8 cellular contexts compared by ENCODE assay signal in genomic region chr12:113152196-113152834, GRCh38. TPM values are rescaled to one million over a fixed set of nuclear protein-coding genes. Genes with fewer than 3 reads are reported as not detected.
DNase-seq lines count a peak whose midpoint lies in the region; ATAC-seq, FAIRE-seq and TF ChIP-seq lines count a peak whose summit lies in the region.

No MANE protein-coding gene starts in this region.

- no peak overlapping the region for H3K27ac ChIP-seq in A673 (ENCODE audit: low read depth, low read length, poor library complexity, severe bottlenecking)
- H3K27ac ChIP-seq in HCT116 (ENCODE audit: low read depth, low read length) = no peak overlapping the region
- H3K27ac ChIP-seq in pancreas = no peak overlapping the region

- 24 to 39% methylated on average over 9 of the region's 9 CpGs for WGBS in pancreas, 2 donors

- H3K9me3 ChIP-seq in A673 (ENCODE audit: low read depth, low read length, poor library complexity, severe bottlenecking) (no peaks in the 10 kb centered on the region), HCT116 (ENCODE audit: control insufficient read depth in 1 of 2, insufficient read depth in 1 of 2, low read depth in 1 of 2, low read length in 2 of 2) (no peaks in the 10 kb centered on the region), adipocyte (ENCODE audit: control insufficient read depth, low read length) (peaks cover 3% of the 10 kb centered on the region), pancreas (no peaks in the 10 kb centered on the region)

- H3K9me3 Mint-ChIP-seq in mesothelial cell of epicardium = peaks cover 3% of the 10 kb centered on the region

- H3K4me1 ChIP-seq in A673 (ENCODE audit: insufficient read depth, low read length, poor library complexity, severe bottlenecking) (peaks cover 17% of the 10 kb centered on the region), HCT116 (ENCODE audit: control insufficient read depth in 1 of 2, insufficient read depth in 2 of 2, low read length in 2 of 2) (peaks cover 19 to 36% of the 10 kb centered on the region in 2 experiments), adipocyte (ENCODE audit: control insufficient read depth, insufficient read depth, low read length) (peaks cover 9% of the 10 kb centered on the region), pancreas (peaks cover 0 to 6% (median 0%) of the 10 kb centered on the region in 3 donors)

- no peaks in the 10 kb centered on the region for H4K20me1 ChIP-seq in HCT116 (ENCODE audit: insufficient read depth)

- TF ChIP-seq POLR2A in HCT116 (IDR thresholded peaks at IDR 0.05; ENCODE audit: borderline replicate concordance, extremely low read depth, insufficient read depth, insufficient read length) = no peak

- peak overlapping the region; percentile 80 for H3K4me2 ChIP-seq in HCT116 (ENCODE audit: low read length)

- no peak for TF ChIP-seq RAD21 in HCT116 (IDR thresholded peaks at IDR 0.05; ENCODE audit: low read depth)

- H3K27me3 ChIP-seq in A673 (replicated peaks; ENCODE audit: insufficient read depth, low read depth, low read length, poor library complexity) = peaks cover 5% of the 10 kb centered on the region
- no peaks in the 10 kb centered on the region for H3K27me3 ChIP-seq in HCT116 (ENCODE audit: insufficient read depth, low read length)
- H3K27me3 ChIP-seq in adipocyte (replicated peaks; ENCODE audit: control insufficient read depth, insufficient read depth, low read length) = peaks cover 43% of the 10 kb centered on the region
- H3K27me3 ChIP-seq in pancreas = no peaks in the 10 kb centered on the region

- no peak for DNase-seq in A673 (ENCODE audit: low spot score)
- no peak for DNase-seq in HCT116 (ENCODE audit: low read depth, low spot score)
- no peak for DNase-seq in adipocyte (ENCODE audit: low read depth)
- no peak for DNase-seq in mesothelial cell of epicardium (ENCODE audit: low spot score in 2 of 2, unreplicated experiment in 2 of 2)
- no peak for DNase-seq in occipital lobe (lab: John Stamatoyannopoulos, UW)
- no peak for DNase-seq in globus pallidus (ENCODE audit: low spot score)
- no peak for DNase-seq in pancreas
- DNase-seq in NCI-H1092 treated with DMSO at 0.1 percent for 48 hours (lab: John Stamatoyannopoulos, UW) = no peak

- POLR2A ChIA-PET in A673 (lab: Charles Lee; ENCODE audit: low non-redundant PET) (no interaction called here), HCT116 (lab: Charles Lee) (interaction anchor here (0.8 kb wide), 1 partner anchor 9 kb away, joined by 3 read pairs; no protein-coding TSS in a partner anchor)

- peak overlapping the region; percentile 44 for H3K4me3 ChIP-seq in A673 (ENCODE audit: low read depth, low read length, poor library complexity, severe bottlenecking)
- peak overlapping the region; percentile 43 to 56 for H3K4me3 ChIP-seq in HCT116 (replicated peaks in 1 of 2; ENCODE audit: low read depth in 1 of 2, low read length in 2 of 2)
- peak overlapping the region; percentile 63 for H3K4me3 ChIP-seq in adipocyte (ENCODE audit: low read length)
- H3K4me3 ChIP-seq in pancreas = peak overlapping the region in 1 of 4 donors; percentile 48

- no TSS peak for BruUV-seq in A673 (replicated peaks; lab: Mats Ljungman, UMichigan)
- BruUV-seq in HCT116 (replicated peaks; lab: Mats Ljungman, UMichigan) = no TSS peak

- TF ChIP-seq CTCF in A673 (conservative IDR thresholded peaks at IDR 0.05; ENCODE audit: low read depth, low read length) (no peak), HCT116 (IDR thresholded peaks at IDR 0.05 in 2 of 3, conservative IDR thresholded peaks at IDR 0.05 in 1 of 3; ENCODE audit: borderline replicate concordance in 1 of 3, insufficient read depth in 1 of 3, low read depth in 2 of 3, low read length in 2 of 3) (no peak), mesothelial cell of epicardium (IDR thresholded peaks at IDR 0.05; ENCODE audit: unreplicated experiment) (no peak), pancreas (IDR thresholded peaks at IDR 0.05) (no peak)

- intact Hi-C loops in A673 (cut with micrococcal nuclease; ENCODE audit: unreplicated experiment) = loop anchor here (5.0 to 10.0 kb wide), 2 partner anchors 100 to 158 kb away; no protein-coding TSS in a partner anchor
- intact Hi-C loops in HCT116 (cut with micrococcal nuclease) = no loop called here
- intact Hi-C loops in pancreas (cut with DNase I) = loop anchor here in 1 of 3 donors (10.0 kb wide), 1 partner anchor 98 kb away; the partner anchor contains the start of gene DTX1

- RAD21 ChIA-PET in HCT116 (lab: Charles Lee; ENCODE audit: low non-redundant PET in 1 of 2, low total read pairs in 2 of 2, uncharacterized antibody in 2 of 2, unreplicated experiment in 2 of 2) = interaction anchor here (0.7 to 1.1 kb wide), 2 partner anchors 16 to 22 kb away, joined by 4 to 5 read pairs; no protein-coding TSS in a partner anchor

- peak overlapping the region; percentile 77 for H2AFZ ChIP-seq in HCT116 (ENCODE audit: low read depth, low read length, poor library complexity, severe bottlenecking)

- H3K4me1 Mint-ChIP-seq in mesothelial cell of epicardium = peaks cover 17% of the 10 kb centered on the region

- CTCF ChIA-PET in A673 (lab: Charles Lee) (interaction anchor here (0.5 to 2.6 kb wide), 3 partner anchors 17 to 159 kb away, joined by 4 to 15 read pairs (median 5); partner anchors contain the start of gene RASAL1), HCT116 (lab: Charles Lee) (interaction anchor here (0.8 to 2.6 kb wide), 12 partner anchors 9 to 252 kb away, joined by 3 to 25 read pairs (median 4); partner anchors contain the start of gene RASAL1)

- no peaks in the 10 kb centered on the region for H3K9me2 ChIP-seq in HCT116 (ENCODE audit: insufficient read depth)

- peak overlapping the region; percentile 59 for H3K4me3 Mint-ChIP-seq in mesothelial cell of epicardium

- peak overlapping the region; percentile 48; the same call in 1 of the 2 replicates for H3K9ac ChIP-seq in HCT116 (ENCODE audit: low read length)
- H3K9ac ChIP-seq in adipocyte (ENCODE audit: low read length) = no peak overlapping the region

- ATAC-seq in HCT116 (no peak), pancreas (no peak)

- H3K79me2 ChIP-seq in HCT116 (ENCODE audit: insufficient read depth, low read length) = no peaks in the 10 kb centered on the region

- FAIRE-seq in pancreas (lab: Jason Lieb, UNC) = no peak

- H3K36me3 Mint-ChIP-seq in mesothelial cell of epicardium = peaks cover 6% of the 10 kb centered on the region

- H3K27ac Mint-ChIP-seq in mesothelial cell of epicardium = no peak overlapping the region

- peaks cover 54% of the 10 kb centered on the region for H3K27me3 Mint-ChIP-seq in mesothelial cell of epicardium (ENCODE audit: low read depth)

- no peaks in the 10 kb centered on the region for H3K36me3 ChIP-seq in A673 (ENCODE audit: insufficient read depth, low read length, poor library complexity, severe bottlenecking)
- no peaks in the 10 kb centered on the region for H3K36me3 ChIP-seq in HCT116 (ENCODE audit: control insufficient read depth in 1 of 2, insufficient read depth in 2 of 2, low read length in 2 of 2)
- H3K36me3 ChIP-seq in adipocyte (ENCODE audit: control insufficient read depth, insufficient read depth, low read length, severe bottlenecking) = peaks cover 4% of the 10 kb centered on the region
- H3K36me3 ChIP-seq in pancreas = no peaks in the 10 kb centered on the region

TF ChIP-seq in HCT116, 20 proteins besides CTCF, POLR2A, EP300 and RAD21:
- TF ChIP-seq SIN3A (IDR thresholded peaks at IDR 0.05; ENCODE audit: low read depth) (no peak), SP1 (IDR thresholded peaks at IDR 0.05; ENCODE audit: low read depth) (no peak), TCF7L2 (IDR thresholded peaks at IDR 0.05; ENCODE audit: borderline replicate concordance, extremely low read depth, insufficient read depth, insufficient read length) (no peak)
TF ChIP-seq in HCT116: peak in this region for 0.

RNA-seq across cellular contexts. Expression of gene CFAP73, which starts 2.8 kb away (rescaled TPM):
- total RNA-seq in A673 (2021) (not detected in 2 replicates), HCT116 (2021; ENCODE audit: unreplicated experiment) (0.34 TPM), mesothelial cell of epicardium (not detected in 3 replicates), occipital lobe (0.62 TPM), pancreas (under 1 TPM in 3 of 6 donors, not detected in 3; 0.12 to 0.23 (median 0.22) TPM)
- 0.17 and 0.40 TPM in 2 replicates for polyA plus RNA-seq in HCT116 (2012)
- under 1 TPM; 0.42 to 0.61 TPM for polyA plus RNA-seq in pancreas

RNA-seq across cellular contexts. Expression of gene RASAL1, which starts 16.8 kb away (rescaled TPM):
- total RNA-seq in A673 (2021) (0.32 TPM in 1 of 2 replicates, not detected in the other), HCT116 (2021; ENCODE audit: unreplicated experiment) (16.0 TPM), mesothelial cell of epicardium (0.61 to 1.2 TPM (median 0.65 TPM) in 3 replicates), occipital lobe (2.5 TPM), pancreas (1 to 10 TPM in 5 of 6 donors, under 1 TPM in 1; 0.79 to 4.1 (median 1.9) TPM)
- polyA plus RNA-seq in HCT116 (2012) = 11.2 and 11.7 TPM in 2 replicates
- polyA plus RNA-seq in pancreas = 10 to 100 TPM in 1 of 2 donors, 1 to 10 TPM in 1; 6.7 to 12.1 TPM

RNA-seq across cellular contexts. Expression of gene DDX54, which starts 33.0 kb away (rescaled TPM):
- 98.8 and 116 TPM in 2 replicates for total RNA-seq in A673 (2021)
- 110 TPM for total RNA-seq in HCT116 (2021; ENCODE audit: unreplicated experiment)
- 69.3 and 81.2 TPM in 2 replicates for polyA plus RNA-seq in HCT116 (2012)
- total RNA-seq in mesothelial cell of epicardium = 66.7 to 74.5 TPM (median 69.0 TPM) in 3 replicates
- total RNA-seq in occipital lobe = 12.0 TPM
- total RNA-seq in pancreas = 10 to 100 TPM; 30.0 to 71.4 (median 54.6) TPM
- 10 to 100 TPM; 51.8 to 59.7 TPM for polyA plus RNA-seq in pancreas

RNA-seq across cellular contexts. Expression of gene RITA1, which starts 33.2 kb away (rescaled TPM):
- total RNA-seq in A673 (2021) (22.3 and 25.3 TPM in 2 replicates), HCT116 (2021; ENCODE audit: unreplicated experiment) (20.7 TPM), mesothelial cell of epicardium (15.2 to 15.4 TPM (median 15.3 TPM) in 3 replicates), occipital lobe (8.4 TPM), pancreas (1 to 10 TPM; 4.8 to 8.6 (median 5.4) TPM)
- 14.2 and 15.8 TPM in 2 replicates for polyA plus RNA-seq in HCT116 (2012)
- polyA plus RNA-seq in pancreas = 1 to 10 TPM; 5.0 to 8.9 TPM
